15 cellular contexts compared by ENCODE assay signal in genomic region chr2:166314022-166314759, GRCh38.
A peak's percentile ranks its signal among the peaks of the same experiment; 100 is the strongest.
DNase-seq lines count a peak whose midpoint lies in the region; ATAC-seq and TF ChIP-seq lines count a peak whose summit lies in the region.
"Had no signal": no experiment of that assay in that cellular context is flagged by ENCODE, and none has a peak within 500 bp of the region (broad histone marks: within the 10 kb centered on the region; RNA-seq: fewer than 3 reads in every experiment).

No MANE protein-coding gene starts in this region.

- H3K9me3 ChIP-seq in RWPE2 (ENCODE audit: severe bottlenecking) (no peaks in the 10 kb centered on the region), tibial artery (no peaks in the 10 kb centered on the region)
- H3K9me3 ChIP-seq: Caco-2 had no signal

- H3K4me1 ChIP-seq in RWPE2 (ENCODE audit: insufficient read depth, poor library complexity, severe bottlenecking) (peaks cover 11% of the 10 kb centered on the region), tibial artery (no peaks in the 10 kb centered on the region)
- H3K4me1 ChIP-seq: Caco-2 had no signal

- intact Hi-C loops in tibial artery (cut with DNase I; ENCODE audit: low total_unique reads): no loop called here

- no peak for TF ChIP-seq CTCF in RWPE2 (IDR thresholded peaks at IDR 0.05; ENCODE audit: poor library complexity, severe bottlenecking)
- no peak for TF ChIP-seq CTCF in epithelial cell of proximal tubule (conservative IDR thresholded peaks at IDR 0.05; ENCODE audit: low read depth, low read length)
- TF ChIP-seq CTCF in tibial artery (IDR thresholded peaks at IDR 0.05): no peak

- DNase-seq in GM04503 (ENCODE audit: low read depth): peak; percentile 49
- DNase-seq in RWPE2 (ENCODE audit: low spot score): no peak
- DNase-seq in epithelial cell of proximal tubule (ENCODE audit: low read depth): peak; percentile 0
- peak; percentile 78 for DNase-seq in renal cortical epithelial cell (ENCODE audit: low read depth)
- DNase-seq in tibial artery: no peak
- no peak for DNase-seq in NCI-H2196 treated with DMSO at 0.1 percent for 48 hours (lab: John Stamatoyannopoulos, UW; ENCODE audit: unreplicated experiment)
- DNase-seq in NCI-H1417 treated with DMSO at 0.1 percent for 48 hours (lab: John Stamatoyannopoulos, UW): no peak
- DNase-seq: activated CD4-positive, CD25-positive, alpha-beta regulatory T cell; Caco-2; NCI-H2029 treated with DMSO at 0.1 percent for 48 hours; NK-92 treated with Interleukin-12 subunit alpha and Interleukin-12 subunit beta, amount 100 ng/mL, for 24 hours; small intestine had no signal

- H3K36me3 ChIP-seq in RWPE2 (ENCODE audit: low read depth) (no peaks in the 10 kb centered on the region), tibial artery (no peaks in the 10 kb centered on the region)

- H3K27me3 ChIP-seq in RWPE2 (ENCODE audit: insufficient read depth, poor library complexity, severe bottlenecking): no peaks in the 10 kb centered on the region
- H3K27me3 ChIP-seq in tibial artery: no peaks in the 10 kb centered on the region

- H3K27ac ChIP-seq in RWPE2 (ENCODE audit: poor library complexity, severe bottlenecking): peak overlapping the region; percentile 24
- no peak overlapping the region for H3K27ac ChIP-seq in tibial artery
- H3K27ac ChIP-seq: KMS-11 had no signal

- H3K4me3 ChIP-seq in RWPE2 (ENCODE audit: severe bottlenecking) (no peak overlapping the region), epithelial cell of proximal tubule (ENCODE audit: low read depth, low read length) (no peak overlapping the region), tibial artery (no peak overlapping the region)

- ATAC-seq in RWPE2 (ENCODE audit: low read depth): peak; percentile 97
- no peak for ATAC-seq in activated CD4-positive, CD25-positive, alpha-beta regulatory T cell treated with anti-CD3 and anti-CD28 coated beads, Interleukin-2, amount 50 U/mL, for 24 hours
- ATAC-seq: left lobe of liver had no signal

Comparison
In these comparisons a context has a peak if more than half of its experiments do, and no peak if none do; other contexts are left out.
1. DNase-seq: peak in GM04503 (single experiment), epithelial cell of proximal tubule (single experiment) and renal cortical epithelial cell (single experiment); none in RWPE2 (single experiment), tibial artery (0 of 2), NCI-H2196 treated with DMSO at 0.1 percent for 48 hours (single experiment) and NCI-H1417 treated with DMSO at 0.1 percent for 48 hours (single experiment).